In genomic region chr19:42424345-42424707, GRCh38 we compare ENCODE assay signal across 2 cellular contexts.
TF ChIP-seq lines count a peak whose summit lies in the region.

No MANE protein-coding gene starts in this region.

TF ChIP-seq in A549, 52 proteins besides CTCF, POLR2A, EP300 and RAD21:
- TF ChIP-seq REST (IDR thresholded peaks at IDR 0.05), result no peak
- TF ChIP-seq EHMT2 (IDR thresholded peaks at IDR 0.05; ENCODE audit: low read depth), result no peak
- TF ChIP-seq ZC3H11A (IDR thresholded peaks at IDR 0.05), result no peak
- TF ChIP-seq MAFK (IDR thresholded peaks at IDR 0.05; ENCODE audit: partially characterized antibody), result no peak
TF ChIP-seq in A549: peak in this region for 0.

TF ChIP-seq in IMR-90, 13 proteins besides CTCF, POLR2A, EP300 and RAD21:
- no peak for TF ChIP-seq CEBPB (IDR thresholded peaks at IDR 0.05; ENCODE audit: low read depth, low read length)
- no peak for TF ChIP-seq FOS (IDR thresholded peaks at IDR 0.05; ENCODE audit: low read depth, low read length)
